Comparison of ENCODE assay signal across 1 cellular context in the genomic region with DNA sequence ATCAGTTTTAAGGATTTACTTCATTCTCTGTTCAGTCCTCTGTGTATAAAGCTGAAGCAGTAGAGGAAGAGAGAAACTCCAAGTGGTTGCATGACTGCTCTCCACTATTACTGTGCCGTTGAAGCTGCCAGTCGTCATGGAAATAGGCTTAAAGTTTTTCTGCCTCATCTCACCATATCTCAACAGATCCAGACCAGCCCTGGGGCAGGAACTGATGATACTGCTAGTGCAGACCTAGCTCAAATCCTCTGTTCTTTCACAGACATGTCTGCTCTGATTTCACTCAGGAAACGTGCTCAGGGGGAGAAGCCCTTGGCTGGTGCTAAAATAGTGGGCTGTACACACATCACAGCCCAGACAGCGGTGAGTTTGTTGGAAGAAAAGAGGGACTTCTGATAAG.
TF ChIP-seq lines count a peak whose summit lies in the region.

No MANE protein-coding gene starts in this region.

TF ChIP-seq in GM12878, 131 proteins besides CTCF, POLR2A, EP300 and RAD21:
- 0 out of 4 replicates have a peak, but pooled peaks of 1 of the 2 experiments have one; percentile 4 for TF ChIP-seq BHLHE40 (IDR thresholded peaks at IDR 0.05; ENCODE audit: borderline replicate concordance in 1 of 2, low read depth in 2 of 2, low read length in 1 of 2)
- peak in 1 of 2 experiments; percentile 49; a peak in 2 of 4 replicates for TF ChIP-seq IKZF2 (IDR thresholded peaks at IDR 0.05)
- no peak for TF ChIP-seq YBX1 (IDR thresholded peaks at IDR 0.05)
- TF ChIP-seq MEF2B (IDR thresholded peaks at IDR 0.05; ENCODE audit: partially characterized antibody, poor library complexity, severe bottlenecking) = peak; percentile 25
- TF ChIP-seq, protein P1, sequence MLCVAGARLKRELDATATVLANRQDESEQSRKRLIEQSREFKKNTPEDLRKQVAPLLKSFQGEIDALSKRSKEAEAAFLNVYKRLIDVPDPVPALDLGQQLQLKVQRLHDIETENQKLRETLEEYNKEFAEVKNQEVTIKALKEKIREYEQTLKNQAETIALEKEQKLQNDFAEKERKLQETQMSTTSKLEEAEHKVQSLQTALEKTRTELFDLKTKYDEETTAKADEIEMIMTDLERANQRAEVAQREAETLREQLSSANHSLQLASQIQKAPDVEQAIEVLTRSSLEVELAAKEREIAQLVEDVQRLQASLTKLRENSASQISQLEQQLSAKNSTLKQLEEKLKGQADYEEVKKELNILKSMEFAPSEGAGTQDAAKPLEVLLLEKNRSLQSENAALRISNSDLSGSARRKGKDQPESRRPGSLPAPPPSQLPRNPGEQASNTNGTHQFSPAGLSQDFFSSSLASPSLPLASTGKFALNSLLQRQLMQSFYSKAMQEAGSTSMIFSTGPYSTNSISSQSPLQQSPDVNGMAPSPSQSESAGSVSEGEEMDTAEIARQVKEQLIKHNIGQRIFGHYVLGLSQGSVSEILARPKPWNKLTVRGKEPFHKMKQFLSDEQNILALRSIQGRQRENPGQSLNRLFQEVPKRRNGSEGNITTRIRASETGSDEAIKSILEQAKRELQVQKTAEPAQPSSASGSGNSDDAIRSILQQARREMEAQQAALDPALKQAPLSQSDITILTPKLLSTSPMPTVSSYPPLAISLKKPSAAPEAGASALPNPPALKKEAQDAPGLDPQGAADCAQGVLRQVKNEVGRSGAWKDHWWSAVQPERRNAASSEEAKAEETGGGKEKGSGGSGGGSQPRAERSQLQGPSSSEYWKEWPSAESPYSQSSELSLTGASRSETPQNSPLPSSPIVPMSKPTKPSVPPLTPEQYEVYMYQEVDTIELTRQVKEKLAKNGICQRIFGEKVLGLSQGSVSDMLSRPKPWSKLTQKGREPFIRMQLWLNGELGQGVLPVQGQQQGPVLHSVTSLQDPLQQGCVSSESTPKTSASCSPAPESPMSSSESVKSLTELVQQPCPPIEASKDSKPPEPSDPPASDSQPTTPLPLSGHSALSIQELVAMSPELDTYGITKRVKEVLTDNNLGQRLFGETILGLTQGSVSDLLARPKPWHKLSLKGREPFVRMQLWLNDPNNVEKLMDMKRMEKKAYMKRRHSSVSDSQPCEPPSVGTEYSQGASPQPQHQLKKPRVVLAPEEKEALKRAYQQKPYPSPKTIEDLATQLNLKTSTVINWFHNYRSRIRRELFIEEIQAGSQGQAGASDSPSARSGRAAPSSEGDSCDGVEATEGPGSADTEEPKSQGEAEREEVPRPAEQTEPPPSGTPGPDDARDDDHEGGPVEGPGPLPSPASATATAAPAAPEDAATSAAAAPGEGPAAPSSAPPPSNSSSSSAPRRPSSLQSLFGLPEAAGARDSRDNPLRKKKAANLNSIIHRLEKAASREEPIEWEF (IDR thresholded peaks at IDR 0.05; ENCODE audit: insufficient replicate concordance, low read depth, low read length) = no peak
- no peak for TF ChIP-seq EGR1 (IDR thresholded peaks at IDR 0.05; ENCODE audit: borderline replicate concordance in 1 of 2, low read depth in 2 of 2, low read length in 2 of 2)
- TF ChIP-seq SP1 (IDR thresholded peaks at IDR 0.05; ENCODE audit: low read depth, low read length) = no peak
- no peak for TF ChIP-seq RB1 (IDR thresholded peaks at IDR 0.05; ENCODE audit: borderline replicate concordance)
- TF ChIP-seq, protein P2, sequence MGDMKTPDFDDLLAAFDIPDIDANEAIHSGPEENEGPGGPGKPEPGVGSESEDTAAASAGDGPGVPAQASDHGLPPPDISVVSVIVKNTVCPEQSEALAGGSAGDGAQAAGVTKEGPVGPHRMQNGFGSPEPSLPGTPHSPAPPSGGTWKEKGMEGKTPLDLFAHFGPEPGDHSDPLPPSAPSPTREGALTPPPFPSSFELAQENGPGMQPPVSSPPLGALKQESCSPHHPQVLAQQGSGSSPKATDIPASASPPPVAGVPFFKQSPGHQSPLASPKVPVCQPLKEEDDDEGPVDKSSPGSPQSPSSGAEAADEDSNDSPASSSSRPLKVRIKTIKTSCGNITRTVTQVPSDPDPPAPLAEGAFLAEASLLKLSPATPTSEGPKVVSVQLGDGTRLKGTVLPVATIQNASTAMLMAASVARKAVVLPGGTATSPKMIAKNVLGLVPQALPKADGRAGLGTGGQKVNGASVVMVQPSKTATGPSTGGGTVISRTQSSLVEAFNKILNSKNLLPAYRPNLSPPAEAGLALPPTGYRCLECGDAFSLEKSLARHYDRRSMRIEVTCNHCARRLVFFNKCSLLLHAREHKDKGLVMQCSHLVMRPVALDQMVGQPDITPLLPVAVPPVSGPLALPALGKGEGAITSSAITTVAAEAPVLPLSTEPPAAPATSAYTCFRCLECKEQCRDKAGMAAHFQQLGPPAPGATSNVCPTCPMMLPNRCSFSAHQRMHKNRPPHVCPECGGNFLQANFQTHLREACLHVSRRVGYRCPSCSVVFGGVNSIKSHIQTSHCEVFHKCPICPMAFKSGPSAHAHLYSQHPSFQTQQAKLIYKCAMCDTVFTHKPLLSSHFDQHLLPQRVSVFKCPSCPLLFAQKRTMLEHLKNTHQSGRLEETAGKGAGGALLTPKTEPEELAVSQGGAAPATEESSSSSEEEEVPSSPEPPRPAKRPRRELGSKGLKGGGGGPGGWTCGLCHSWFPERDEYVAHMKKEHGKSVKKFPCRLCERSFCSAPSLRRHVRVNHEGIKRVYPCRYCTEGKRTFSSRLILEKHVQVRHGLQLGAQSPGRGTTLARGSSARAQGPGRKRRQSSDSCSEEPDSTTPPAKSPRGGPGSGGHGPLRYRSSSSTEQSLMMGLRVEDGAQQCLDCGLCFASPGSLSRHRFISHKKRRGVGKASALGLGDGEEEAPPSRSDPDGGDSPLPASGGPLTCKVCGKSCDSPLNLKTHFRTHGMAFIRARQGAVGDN (IDR thresholded peaks at IDR 0.05) = no peak
- TF ChIP-seq EED (IDR thresholded peaks at IDR 0.05; ENCODE audit: low read depth) = no peak
- TF ChIP-seq KDM1A (IDR thresholded peaks at IDR 0.05; ENCODE audit: borderline replicate concordance) = no peak
- TF ChIP-seq SRF (IDR thresholded peaks at IDR 0.05; ENCODE audit: low read depth in 2 of 2, low read length in 2 of 2) = no peak
- TF ChIP-seq POU2F2 (IDR thresholded peaks at IDR 0.05; ENCODE audit: borderline replicate concordance, low read depth, low read length) = no peak
